1 cellular context compared by ENCODE assay signal in the genomic region with DNA sequence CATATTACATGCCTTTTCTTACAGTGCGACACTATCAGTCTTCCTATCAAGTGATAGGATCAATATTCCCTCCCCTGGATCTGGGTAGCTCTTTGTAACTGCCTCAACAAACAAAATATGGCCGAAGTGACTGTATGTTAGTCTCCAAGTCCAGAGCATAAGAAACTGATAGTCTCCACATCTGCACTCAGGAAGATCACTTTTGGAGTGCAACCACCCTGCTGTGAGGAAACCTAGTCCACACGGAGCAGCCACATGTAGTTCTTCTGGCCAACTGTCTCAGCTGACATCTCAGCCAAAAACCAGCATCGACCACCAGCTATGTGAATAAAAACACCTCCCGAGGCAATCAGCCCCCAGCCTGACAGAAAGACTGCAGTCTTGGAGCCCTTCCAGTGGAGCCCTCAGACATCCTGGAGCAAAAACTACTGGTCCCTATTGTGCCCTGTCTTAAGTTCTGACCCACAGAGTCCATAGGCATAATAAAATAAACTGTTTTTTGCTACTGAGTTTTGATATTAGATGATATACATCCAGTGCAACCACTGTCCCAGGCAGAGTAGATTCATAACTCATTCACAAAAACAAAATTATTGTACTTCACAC.
TF ChIP-seq lines count a peak whose summit lies in the region.

No MANE protein-coding gene starts in this region.

TF ChIP-seq in HEK293, 187 proteins besides CTCF, POLR2A, EP300 and RAD21 (continued from another document):
- TF ChIP-seq, protein P1, sequence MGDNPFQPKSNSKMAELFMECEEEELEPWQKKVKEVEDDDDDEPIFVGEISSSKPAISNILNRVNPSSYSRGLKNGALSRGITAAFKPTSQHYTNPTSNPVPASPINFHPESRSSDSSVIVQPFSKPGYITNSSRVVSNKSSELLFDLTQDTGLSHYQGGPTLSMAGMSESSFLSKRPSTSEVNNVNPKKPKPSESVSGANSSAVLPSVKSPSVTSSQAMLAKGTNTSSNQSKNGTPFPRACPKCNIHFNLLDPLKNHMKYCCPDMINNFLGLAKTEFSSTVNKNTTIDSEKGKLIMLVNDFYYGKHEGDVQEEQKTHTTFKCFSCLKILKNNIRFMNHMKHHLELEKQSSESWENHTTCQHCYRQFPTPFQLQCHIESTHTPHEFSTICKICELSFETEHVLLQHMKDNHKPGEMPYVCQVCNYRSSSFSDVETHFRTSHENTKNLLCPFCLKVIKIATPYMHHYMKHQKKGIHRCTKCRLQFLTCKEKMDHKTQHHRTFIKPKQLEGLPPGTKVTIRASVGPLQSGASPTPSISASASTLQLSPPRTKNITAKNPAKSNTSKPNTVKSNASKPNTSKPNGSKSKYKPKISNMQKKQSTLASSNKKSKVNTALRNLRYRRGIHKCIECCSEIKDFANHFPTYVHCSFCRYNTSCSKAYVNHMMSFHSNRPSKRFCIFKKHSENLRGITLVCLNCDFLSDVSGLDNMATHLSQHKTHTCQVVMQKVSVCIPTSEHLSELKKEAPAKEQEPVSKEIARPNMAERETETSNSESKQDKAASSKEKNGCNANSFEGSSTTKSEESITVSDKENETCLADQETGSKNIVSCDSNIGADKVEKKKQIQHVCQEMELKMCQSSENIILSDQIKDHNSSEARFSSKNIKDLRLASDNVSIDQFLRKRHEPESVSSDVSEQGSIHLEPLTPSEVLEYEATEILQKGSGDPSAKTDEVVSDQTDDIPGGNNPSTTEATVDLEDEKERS (tag by site-specific recombination; IDR thresholded peaks at IDR 0.05): no peak
- TF ChIP-seq ZBTB20 (tag by site-specific recombination; IDR thresholded peaks at IDR 0.05): no peak
- no peak for TF ChIP-seq ZSCAN16 (tag by site-specific recombination; IDR thresholded peaks at IDR 0.05)
- TF ChIP-seq ZSCAN23 (tag by site-specific recombination; IDR thresholded peaks at IDR 0.05): no peak
- no peak for TF ChIP-seq GLIS1 (tag by site-specific recombination; IDR thresholded peaks at IDR 0.05)
- TF ChIP-seq, protein P2, sequence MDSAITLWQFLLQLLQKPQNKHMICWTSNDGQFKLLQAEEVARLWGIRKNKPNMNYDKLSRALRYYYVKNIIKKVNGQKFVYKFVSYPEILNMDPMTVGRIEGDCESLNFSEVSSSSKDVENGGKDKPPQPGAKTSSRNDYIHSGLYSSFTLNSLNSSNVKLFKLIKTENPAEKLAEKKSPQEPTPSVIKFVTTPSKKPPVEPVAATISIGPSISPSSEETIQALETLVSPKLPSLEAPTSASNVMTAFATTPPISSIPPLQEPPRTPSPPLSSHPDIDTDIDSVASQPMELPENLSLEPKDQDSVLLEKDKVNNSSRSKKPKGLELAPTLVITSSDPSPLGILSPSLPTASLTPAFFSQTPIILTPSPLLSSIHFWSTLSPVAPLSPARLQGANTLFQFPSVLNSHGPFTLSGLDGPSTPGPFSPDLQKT (IDR thresholded peaks at IDR 0.05; ENCODE audit: borderline replicate concordance, low read depth, low read length): no peak
- no peak for TF ChIP-seq ZNF114 (tag by site-specific recombination; IDR thresholded peaks at IDR 0.05)
- TF ChIP-seq ZIC2 (tag by site-specific recombination; IDR thresholded peaks at IDR 0.05): peak; percentile 58
- no peak for TF ChIP-seq ZNF416 (tag by site-specific recombination; IDR thresholded peaks at IDR 0.05)
- no peak for TF ChIP-seq KLF7 (tag by site-specific recombination; IDR thresholded peaks at IDR 0.05; ENCODE audit: borderline replicate concordance)
